8 cellular contexts compared by ENCODE assay signal in genomic region chr14:105475269-105475915, GRCh38. TPM values are rescaled to one million over a fixed set of nuclear protein-coding genes. Genes with fewer than 3 reads are reported as not detected.
DNase-seq lines count a peak whose midpoint lies in the region; ATAC-seq, FAIRE-seq and TF ChIP-seq lines count a peak whose summit lies in the region.

No MANE protein-coding gene starts in this region.

- H3K18ac ChIP-seq in mesenchymal stem cell (ENCODE audit: low read depth in 1 of 2, low read length in 2 of 2) = peak overlapping the region; percentile 45 to 88

- peak overlapping the region in 1 of 2 experiments; percentile 57 for H3K4ac ChIP-seq in mesenchymal stem cell (ENCODE audit: low read depth in 1 of 2, low read length in 2 of 2)

- no peaks in the 10 kb centered on the region for H3K36me3 ChIP-seq in KMS-11 (ENCODE audit: insufficient read depth)
- H3K36me3 ChIP-seq in mesenchymal stem cell (ENCODE audit: control insufficient read depth in 1 of 2, insufficient read depth in 2 of 2, low read depth in 1 of 2, low read length in 2 of 2) = peaks cover 0 to 19% of the 10 kb centered on the region in 2 experiments
- H3K36me3 ChIP-seq in uterus = no peaks in the 10 kb centered on the region

- H3K4me3 ChIP-seq in AG09309 (ENCODE audit: control insufficient read depth, low read depth, low read length) (peak overlapping the region; percentile 55), KMS-11 (IDR thresholded peaks at IDR 0.05; ENCODE audit: insufficient read depth, low read depth, low read length) (no peak overlapping the region), choroid plexus epithelial cell (ENCODE audit: low read depth, low read length) (peak overlapping the region; percentile 63), mesenchymal stem cell (ENCODE audit: insufficient read depth in 1 of 2, low read depth in 1 of 2, low read length in 2 of 2) (peak overlapping the region; percentile 76 to 77), uterus (peak overlapping the region; percentile 49 to 57)

- no peak for ATAC-seq in GM19452 (IDR thresholded peaks at IDR 0.05; ENCODE audit: unreplicated experiment)

- peak overlapping the region in 1 of 2 experiments; percentile 76 for H2BK12ac ChIP-seq in mesenchymal stem cell (ENCODE audit: low read length in 2 of 2)

- DNase-seq in AG09309 (ENCODE audit: low read depth) (no peak), choroid plexus epithelial cell (ENCODE audit: low read depth) (no peak), mesenchymal stem cell (no peak), uterus (peak; percentile 54 to 57), GM12891 (ENCODE audit: insufficient read length, low spot score) (no peak)
- no peak for DNase-seq in stimulated activated naive CD4-positive, alpha-beta T cell treated with Interleukin-2 at 50 U/mL for 16 hours (lab: John Stamatoyannopoulos, UW)

- H2AK5ac ChIP-seq in mesenchymal stem cell (ENCODE audit: low read length, severe bottlenecking) = no peak overlapping the region

- no peaks in the 10 kb centered on the region for H4K20me1 ChIP-seq in KMS-11 (ENCODE audit: insufficient read depth)

- H3K4me2 ChIP-seq in KMS-11 (peak overlapping the region; percentile 73), mesenchymal stem cell (ENCODE audit: low read length, poor library complexity, severe bottlenecking) (peak overlapping the region; percentile 89)

- H4K91ac ChIP-seq in mesenchymal stem cell (ENCODE audit: low read length) = peak overlapping the region; percentile 69

- intact Hi-C loops in uterus (cut with DNase I; ENCODE audit: low total_unique reads) = no loop called here

- TF ChIP-seq CTCF in AG09309 (IDR thresholded peaks at IDR 0.05; ENCODE audit: control insufficient read depth, insufficient read depth, low read depth, low read length, missing control alignments) (no peak), KMS-11 (conservative IDR thresholded peaks at IDR 0.05; ENCODE audit: low read depth, low read length) (no peak), choroid plexus epithelial cell (conservative IDR thresholded peaks at IDR 0.05; ENCODE audit: low read depth, low read length) (no peak), uterus (IDR thresholded peaks at IDR 0.05) (no peak)

- H2BK5ac ChIP-seq in mesenchymal stem cell (ENCODE audit: low read depth, low read length, poor library complexity, severe bottlenecking) = no peak overlapping the region

- H3K27ac ChIP-seq in KMS-11 (no peak overlapping the region), mesenchymal stem cell (ENCODE audit: low read length, poor library complexity, severe bottlenecking) (no peak overlapping the region), uterus (peak overlapping the region; percentile 76 to 79)

- H3K23ac ChIP-seq in mesenchymal stem cell (ENCODE audit: low read length in 2 of 2) = peak overlapping the region in 1 of 2 experiments; percentile 9

- no peak for FAIRE-seq in GM12891 (lab: Jason Lieb, UNC)

- H4K8ac ChIP-seq in mesenchymal stem cell (ENCODE audit: low read length) = peak overlapping the region; percentile 43

- H3K79me1 ChIP-seq in mesenchymal stem cell (replicated peaks; ENCODE audit: low read length, poor library complexity, severe bottlenecking) = no peaks in the 10 kb centered on the region

- peak overlapping the region in 1 of 2 experiments; percentile 61 for H3K14ac ChIP-seq in mesenchymal stem cell (ENCODE audit: low read length in 2 of 2)

- H3K4me1 ChIP-seq in KMS-11 (ENCODE audit: low read depth, poor library complexity, severe bottlenecking) (peaks cover 29% of the 10 kb centered on the region), mesenchymal stem cell (ENCODE audit: control insufficient read depth, insufficient read depth, low read depth, low read length) (peaks cover 76% of the 10 kb centered on the region), uterus (peaks cover 0 to 42% of the 10 kb centered on the region in 2 donors)

- no peaks in the 10 kb centered on the region for H3K79me2 ChIP-seq in KMS-11 (ENCODE audit: insufficient read depth, low read depth)

- 15% methylated on average over 30 of the region's 39 CpGs for WGBS in mesenchymal stem cell

- no peak overlapping the region for H2BK120ac ChIP-seq in mesenchymal stem cell (ENCODE audit: low read depth, low read length)

- H2AFZ ChIP-seq in KMS-11 (ENCODE audit: low read depth) (peak overlapping the region; percentile 69; the same call in 1 of the 2 replicates), mesenchymal stem cell (ENCODE audit: low read depth, low read length) (peak overlapping the region; percentile 57)

- H3K27me3 ChIP-seq in KMS-11 (ENCODE audit: insufficient read depth, low read depth) = peaks cover 51% of the 10 kb centered on the region
- peaks cover 15 to 24% of the 10 kb centered on the region in 2 experiments for H3K27me3 ChIP-seq in mesenchymal stem cell (ENCODE audit: control insufficient read depth in 1 of 2, insufficient read depth in 1 of 2, low read length in 2 of 2)
- no peaks in the 10 kb centered on the region for H3K27me3 ChIP-seq in uterus

- TF ChIP-seq POLR2A in uterus (IDR thresholded peaks at IDR 0.05) = no peak
- no peak for TF ChIP-seq POLR2A in GM12891 (IDR thresholded peaks at IDR 0.05; ENCODE audit: low read depth, low read length)

- H3K9me3 ChIP-seq in mesenchymal stem cell (ENCODE audit: control insufficient read depth, low read length) (no peaks in the 10 kb centered on the region), uterus (no peaks in the 10 kb centered on the region)

- peak overlapping the region; percentile 60 for H2BK15ac ChIP-seq in mesenchymal stem cell (ENCODE audit: low read depth, poor library complexity, severe bottlenecking)

- H3K9ac ChIP-seq in KMS-11 (no peak overlapping the region), mesenchymal stem cell (ENCODE audit: low read length) (peak overlapping the region; percentile 77)

TF ChIP-seq in GM12891, 5 proteins besides CTCF, POLR2A, EP300 and RAD21:
- no peak for TF ChIP-seq POU2F2 (IDR thresholded peaks at IDR 0.05; ENCODE audit: low read depth, low read length)
- TF ChIP-seq TAF1 (IDR thresholded peaks at IDR 0.05; ENCODE audit: low read depth, low read length) = no peak
- no peak for TF ChIP-seq PAX5 (IDR thresholded peaks at IDR 0.05; ENCODE audit: insufficient read depth, low read length, severe bottlenecking)
- TF ChIP-seq POLR2AphosphoS5 (IDR thresholded peaks at IDR 0.05; ENCODE audit: low read depth, low read length) = no peak
- no peak for TF ChIP-seq SPI1 (IDR thresholded peaks at IDR 0.05; ENCODE audit: low read depth, low read length)
TF ChIP-seq in GM12891: peak in this region for 0.

RNA-seq across cellular contexts. Expression of gene CRIP2, which starts 0.8 kb away (rescaled TPM):
- polyA plus RNA-seq in mesenchymal stem cell (2013, experiment 1 of 2) = 120 TPM
- 119 TPM for polyA plus RNA-seq in mesenchymal stem cell (2013, experiment 2 of 2)
- total RNA-seq in uterus = 100 to 1,000 TPM in 3 of 4 donors, 10 to 100 TPM in 1; 76.1 to 377 (median 163) TPM
- 0.68 TPM for polyA plus RNA-seq in GM12891 (2012; ENCODE audit: low read depth, missing spikeins)

RNA-seq across cellular contexts. Expression of gene CRIP1, which starts 11.3 kb away (rescaled TPM):
- 40.7 TPM for polyA plus RNA-seq in mesenchymal stem cell (2013, experiment 1 of 2)
- polyA plus RNA-seq in mesenchymal stem cell (2013, experiment 2 of 2) = 42.6 TPM
- total RNA-seq in uterus = 10 to 100 TPM in 3 of 4 donors, under 1 TPM in 1; 0.51 to 64.7 (median 34.4) TPM
- polyA plus RNA-seq in GM12891 (2012; ENCODE audit: low read depth, missing spikeins) = 277 TPM

RNA-seq across cellular contexts. Expression of gene TEDC1, which starts 15.7 kb away (rescaled TPM):
- polyA plus RNA-seq in mesenchymal stem cell (2013, experiment 1 of 2) = 2.3 TPM
- polyA plus RNA-seq in mesenchymal stem cell (2013, experiment 2 of 2) = 2.5 TPM
- total RNA-seq in uterus = 10 to 100 TPM in 1 of 4 donors, 1 to 10 TPM in 1, under 1 TPM in 1, not detected in 1; 0.51 to 11.0 (median 9.4) TPM
- polyA plus RNA-seq in GM12891 (2012; ENCODE audit: low read depth, missing spikeins) = 8.1 TPM

RNA-seq across cellular contexts. Expression of gene TMEM121, which starts 51.0 kb away (rescaled TPM):
- 0.87 TPM for polyA plus RNA-seq in mesenchymal stem cell (2013, experiment 1 of 2)
- 1.2 TPM for polyA plus RNA-seq in mesenchymal stem cell (2013, experiment 2 of 2)
- total RNA-seq in uterus = 10 to 100 TPM in 1 of 4 donors, 1 to 10 TPM in 3; 2.0 to 42.1 (median 7.7) TPM
- polyA plus RNA-seq in GM12891 (2012; ENCODE audit: low read depth, missing spikeins) = 0.18 TPM

RNA-seq across cellular contexts. Expression of gene MTA1, which starts 55.8 kb away (rescaled TPM):
- polyA plus RNA-seq in mesenchymal stem cell (2013, experiment 1 of 2) = 66.6 TPM
- polyA plus RNA-seq in mesenchymal stem cell (2013, experiment 2 of 2) = 63.2 TPM
- 100 to 1,000 TPM in 2 of 4 donors, 10 to 100 TPM in 2; 62.9 to 218 (median 108) TPM for total RNA-seq in uterus
- polyA plus RNA-seq in GM12891 (2012; ENCODE audit: low read depth, missing spikeins) = 64.5 TPM

Comparison
In these comparisons a context has a peak if more than half of its experiments do, and no peak if none do; other contexts are left out.
1. DNase-seq: peak in uterus (2 of 2); none in AG09309 (single experiment), choroid plexus epithelial cell (single experiment), mesenchymal stem cell (single experiment), stimulated activated naive CD4-positive, alpha-beta T cell treated with Interleukin-2 at 50 U/mL for 16 hours (single experiment) and GM12891 (single experiment).
2. H3K27ac ChIP-seq: peak in uterus (2 of 2); none in KMS-11 (single experiment) and mesenchymal stem cell (single experiment).